Comparison of ENCODE assay signal across 5 cellular contexts in the genomic region with DNA sequence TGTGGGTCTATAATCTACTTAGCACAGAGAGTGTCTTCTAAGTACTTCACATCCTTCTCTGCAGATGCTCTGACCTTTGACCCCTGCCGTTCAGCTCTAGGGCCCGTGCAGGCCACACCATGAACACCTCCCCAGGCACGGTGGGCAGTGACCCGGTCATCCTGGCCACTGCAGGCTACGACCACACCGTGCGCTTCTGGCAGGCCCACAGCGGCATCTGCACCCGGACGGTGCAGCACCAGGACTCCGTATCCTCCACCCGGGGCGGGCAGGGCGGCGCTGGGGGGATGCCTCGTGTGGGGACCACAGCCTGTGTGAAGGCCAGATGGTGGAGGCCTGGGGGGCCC. TPM values are rescaled to one million over a fixed set of nuclear protein-coding genes. Genes with fewer than 3 reads are reported as not detected.
DNase-seq lines count a peak whose midpoint lies in the region; ATAC-seq lines count a peak whose summit lies in the region.

No MANE protein-coding gene starts in this region.

- no peak for DNase-seq in HAP-1 (ENCODE audit: low spot score in 2 of 2)
- DNase-seq in T-cell, result no peak
- no peak for DNase-seq in left lobe of liver (ENCODE audit: low spot score)
- DNase-seq in NCI-H226, result no peak

- H3K4me1 ChIP-seq in HAP-1, result peaks cover 8% of the 10 kb centered on the region

- peak overlapping the region; percentile 100 for H3K4me3 ChIP-seq in HAP-1

- POLR2A ChIA-PET in T-cell (lab: Charles Lee), result interaction anchor here in 1 of 2 donors (0.5 kb wide), 1 partner anchor 875 kb away, joined by 3 read pairs; no protein-coding TSS in a partner anchor

- H3K27me3 ChIP-seq in HAP-1 (ENCODE audit: low read depth), result no peaks in the 10 kb centered on the region

- H3K27me3 Mint-ChIP-seq in T-cell, result no peaks in the 10 kb centered on the region

- H3K9me3 ChIP-seq in HAP-1, result no peaks in the 10 kb centered on the region

- peaks cover 21 to 23% (median 22%) of the 10 kb centered on the region in 3 donors for H3K4me1 Mint-ChIP-seq in T-cell

- no peaks in the 10 kb centered on the region for H3K9me3 Mint-ChIP-seq in T-cell

- H3K4me3 Mint-ChIP-seq in T-cell, result peak overlapping the region; percentile 69 to 78 (median 73)

- ATAC-seq in T-cell (replicated peaks in 1 of 4), result peak in 1 of 4 experiments; percentile 5
- ATAC-seq in left lobe of liver, result peak; percentile 25
- no peak for ATAC-seq in HG03025 (IDR thresholded peaks at IDR 0.05; ENCODE audit: low FRiP score, unreplicated experiment)

- peaks cover 36% of the 10 kb centered on the region for H3K36me3 ChIP-seq in HAP-1 (replicated peaks)

- H3K27ac Mint-ChIP-seq in T-cell, result peak overlapping the region; percentile 76 to 86

- CTCF ChIA-PET in T-cell (lab: Charles Lee), result interaction anchor here in 1 of 2 donors (1.0 kb wide), 1 partner anchor 51 kb away, joined by 3 read pairs; no protein-coding TSS in a partner anchor

- in situ Hi-C loops in HAP-1 (cut with MboI; ENCODE audit: low sequenced_read_pairs), result no loop called here

- H3K36me3 Mint-ChIP-seq in T-cell, result peaks cover 6% of the 10 kb centered on the region

RNA-seq across cellular contexts. Expression of a gene that starts 0.7 kb away (rescaled TPM):
- total RNA-seq in T-cell, result 10 to 100 TPM; 26.2 to 32.5 (median 30.2) TPM
- 16.9 TPM for total RNA-seq in left lobe of liver

RNA-seq across cellular contexts. Expression of a gene that starts 4.7 kb away (rescaled TPM):
- total RNA-seq in T-cell (10 to 100 TPM in 3 of 5 donors, 1 to 10 TPM in 2; 6.7 to 27.7 (median 20.4) TPM), left lobe of liver (5.3 TPM)

RNA-seq across cellular contexts. Expression of a gene that starts 8.7 kb away (rescaled TPM):
- total RNA-seq in T-cell (10 to 100 TPM; 12.7 to 23.1 (median 20.4) TPM), left lobe of liver (7.5 TPM)

RNA-seq across cellular contexts. Expression of a gene that starts 9.5 kb away (rescaled TPM):
- total RNA-seq in T-cell, result under 1 TPM in 2 of 5 donors, not detected in 3; 0.06 to 0.47 TPM
- 0.05 TPM for total RNA-seq in left lobe of liver

RNA-seq across cellular contexts. Expression of a gene that starts 17.5 kb away (rescaled TPM):
- total RNA-seq in T-cell, result 10 to 100 TPM; 32.8 to 52.0 (median 47.0) TPM
- 12.7 TPM for total RNA-seq in left lobe of liver
